Comparison of ENCODE assay signal across 27 cellular contexts in genomic region chr4:17851921-17852320, GRCh38.
"Had no signal": no experiment of that assay in that cellular context is flagged by ENCODE, and none has a peak within 500 bp of the region (broad histone marks: within the 10 kb centered on the region; RNA-seq: fewer than 3 reads in every experiment).

No MANE protein-coding gene starts in this region.

- H3K9ac ChIP-seq: neural progenitor cell had no signal

- DNase-seq: naive thymus-derived CD4-positive, alpha-beta T cell; natural killer cell; occipital lobe; pancreas; retina; right cardiac atrium; spleen; stimulated activated CD4-positive, alpha-beta T cell treated with anti-CD3 and anti-CD28 coated beads, Interleukin-12 subunit alpha, Interleukin-12 subunit beta, amount 100 ng/mL, for 4 hours; stimulated activated CD4-positive, alpha-beta T cell treated with anti-CD3 and anti-CD28 coated beads, Interleukin-1b, Interleukin-23, amount 100 ng/mL, for 48 hours; stimulated activated CD4-positive, alpha-beta T cell treated with anti-CD3 and anti-CD28 coated beads, Interleukin-4, amount 100 ng/mL, for 1 hour; stimulated activated CD4-positive, alpha-beta T cell treated with anti-CD3 and anti-CD28 coated beads, Interleukin-4, amount 100 ng/mL, for 4 hours; stimulated activated naive B cell treated with anti-CD40 and anti-IgM and Interleukin-4, amounts not matched to agents 10 μg/mL and 1 μg/mL and 100 μg/mL, for 72 hours; stimulated activated naive CD4-positive, alpha-beta T cell treated with Interleukin-2 at 50 U/mL for 16 hours; stomach; thyroid gland; trophoblast cell; upper lobe of left lung had no signal

- H3K4me1 ChIP-seq: neural progenitor cell, pancreas, prostate gland, spleen, stomach, thyroid gland, tibial nerve, upper lobe of left lung, vagina had no signal

- FAIRE-seq: pancreas, urothelium cell line had no signal

- H3K27me3 ChIP-seq: neural progenitor cell, pancreas, spleen, stomach, thyroid gland, tibial nerve, upper lobe of left lung, vagina had no signal

- ATAC-seq: naive thymus-derived CD4-positive, alpha-beta T cell; natural killer cell; pancreas; right cardiac atrium; sciatic nerve; stimulated activated effector memory CD8-positive, alpha-beta T cell treated with anti-CD3 and anti-CD28 coated beads, Interleukin-12 subunit alpha, Interleukin-12 subunit beta, amount 100 ng/mL, for 72 hours; stimulated activated naive B cell treated with anti-CD40 and anti-IgM and Interleukin-4, amounts not matched to agents 10 μg/mL and 1 μg/mL and 100 μg/mL, for 72 hours had no signal

- H3K4me3 ChIP-seq: neural progenitor cell, pancreas, prostate gland, skin epidermis, smooth muscle cell, spleen, stomach, thoracic aorta, thyroid gland, tibial nerve, upper lobe of left lung, vagina had no signal

- H3K36me3 ChIP-seq: neural progenitor cell, pancreas, prostate gland, spleen, stomach, thoracic aorta, thyroid gland, upper lobe of left lung, vagina had no signal

- H3K27ac ChIP-seq: neural progenitor cell, pancreas, prostate gland, skin epidermis, spleen, stomach, thoracic aorta, thyroid gland, tibial nerve, upper lobe of left lung, vagina had no signal

- H3K4me2 ChIP-seq: neural progenitor cell, smooth muscle cell had no signal

- H3K9me3 ChIP-seq: pancreas, prostate gland, spleen, thoracic aorta, thyroid gland, upper lobe of left lung, vagina had no signal

- H2AFZ ChIP-seq: neural progenitor cell had no signal
